Comparison of ENCODE assay signal across 9 cellular contexts in the genomic region with DNA sequence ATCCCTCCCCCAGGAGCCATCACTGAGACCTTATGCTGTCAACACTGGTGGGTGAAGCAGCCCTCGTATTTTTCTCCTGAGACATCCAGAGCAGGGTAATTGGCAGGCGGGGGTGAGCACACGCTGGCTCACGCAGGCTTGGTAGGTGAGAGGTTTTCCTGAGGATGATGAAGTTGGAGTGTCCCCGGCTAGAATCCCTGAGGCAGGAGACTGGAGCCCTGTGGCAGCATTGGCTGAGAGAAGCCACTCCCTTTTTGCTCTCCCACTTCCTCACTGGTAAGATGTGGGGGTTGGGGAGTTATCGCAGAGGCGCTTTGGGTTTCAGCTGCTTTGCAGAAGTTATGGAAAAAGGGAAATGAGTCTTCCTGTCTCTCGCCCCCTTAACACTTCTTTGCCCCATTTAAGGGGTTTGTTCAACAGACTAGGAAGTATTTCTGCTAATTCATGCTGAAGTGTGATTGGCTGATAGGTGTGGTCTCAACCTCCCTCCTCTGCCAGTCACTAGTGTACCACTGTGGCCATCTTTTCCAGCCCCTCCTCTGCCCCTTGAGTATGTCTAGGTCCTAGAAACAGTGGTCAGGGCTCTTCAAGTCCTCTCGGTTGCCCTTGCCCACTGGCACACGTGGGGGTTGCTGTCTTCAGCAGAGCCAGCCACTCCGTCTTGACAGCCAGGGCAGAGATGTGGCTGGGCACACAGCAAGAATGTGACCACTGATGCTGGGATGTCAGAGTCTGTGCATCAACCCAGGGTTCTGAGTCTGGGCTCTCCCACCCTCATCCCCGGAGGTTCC. TPM values are rescaled to one million over a fixed set of nuclear protein-coding genes. Genes with fewer than 3 reads are reported as not detected.
A peak's percentile ranks its signal among the peaks of the same experiment; 100 is the strongest.
DNase-seq lines count a peak whose midpoint lies in the region; ATAC-seq and TF ChIP-seq lines count a peak whose summit lies in the region.
"Had no signal": no experiment of that assay in that cellular context is flagged by ENCODE, and none has a peak within 500 bp of the region (broad histone marks: within the 10 kb centered on the region; RNA-seq: fewer than 3 reads in every experiment).

No MANE protein-coding gene starts in this region.

- H3K4me3 ChIP-seq in mucosa of rectum (ENCODE audit: low read length in 2 of 2) (peak overlapping the region; percentile 5 to 62), transverse colon (peak overlapping the region in 2 of 4 donors; percentile 12 to 17), BE2C (ENCODE audit: low read depth, low read length) (no peak overlapping the region)

- no peaks in the 10 kb centered on the region for H3K27me3 Mint-ChIP-seq in dendritic cell treated with granulocyte-macrophage colony-stimulating factor and Interleukin-4, amounts not matched to agents 40 ng/mL and 50 ng/mL, for 4 days

- H3K4me3 Mint-ChIP-seq in dendritic cell treated with granulocyte-macrophage colony-stimulating factor and Interleukin-4, amounts not matched to agents 40 ng/mL and 50 ng/mL, for 4 days: peak overlapping the region; percentile 84

- TF ChIP-seq CTCF in transverse colon (IDR thresholded peaks at IDR 0.05) (no peak), BE2C (IDR thresholded peaks at IDR 0.05; ENCODE audit: low read depth, low read length) (no peak)

- H3K9ac ChIP-seq in mucosa of rectum (ENCODE audit: low read depth in 1 of 2, low read length in 2 of 2): peak overlapping the region; percentile 27 to 52

- DNase-seq in activated CD4-positive, alpha-beta T cell treated with anti-CD3 and anti-CD28 coated beads for 48 hours: peak; percentile 64
- DNase-seq in activated CD4-positive, alpha-beta T cell treated with anti-CD3 and anti-CD28 coated beads, Interleukin-2, amount 50 U/mL, for 1 hour: no peak
- peak; percentile 55 for DNase-seq in SK-MEL-5 (ENCODE audit: low read depth, low spot score)
- DNase-seq in transverse colon: peak; percentile 42
- no peak for DNase-seq in BE2C

- H3K27ac ChIP-seq in mucosa of rectum (ENCODE audit: low read depth in 2 of 2, low read length in 2 of 2) (peak overlapping the region; percentile 74 to 88), transverse colon (peak overlapping the region; percentile 78 to 85 (median 84))
- H3K27ac ChIP-seq: C4-2B had no signal

- H3K4me1 Mint-ChIP-seq in dendritic cell treated with granulocyte-macrophage colony-stimulating factor and Interleukin-4, amounts not matched to agents 40 ng/mL and 50 ng/mL, for 4 days (ENCODE audit: low read depth): peaks cover 82% of the 10 kb centered on the region

- in situ Hi-C loops in SK-MEL-5 (cut with HindIII; ENCODE audit: low pct_unique_long_range_greater_than_20kb, low sequenced_read_pairs) (no loop called here), transverse colon (cut with MboI; ENCODE audit: low pct_ligation_motif_present in 1 of 4, low pct_unique_long_range_greater_than_20kb in 1 of 4, low sequenced_read_pairs in 3 of 4) (no loop called here)

- peaks cover 94% of the 10 kb centered on the region for H3K36me3 Mint-ChIP-seq in dendritic cell treated with granulocyte-macrophage colony-stimulating factor and Interleukin-4, amounts not matched to agents 40 ng/mL and 50 ng/mL, for 4 days (ENCODE audit: low read depth)

- H3K4me1 ChIP-seq in mucosa of rectum (ENCODE audit: control insufficient read depth in 2 of 2, insufficient read depth in 2 of 2, low read length in 2 of 2) (peaks cover 23 to 26% of the 10 kb centered on the region in 2 donors), transverse colon (peaks cover 9 to 49% (median 28%) of the 10 kb centered on the region in 4 donors), BE2C (peaks cover 10% of the 10 kb centered on the region)

- H3K27ac Mint-ChIP-seq in dendritic cell treated with granulocyte-macrophage colony-stimulating factor and Interleukin-4, amounts not matched to agents 40 ng/mL and 50 ng/mL, for 4 days: peak overlapping the region; percentile 92

- H3K36me3 ChIP-seq in mucosa of rectum (ENCODE audit: control insufficient read depth in 2 of 2, insufficient read depth in 2 of 2, low read length in 2 of 2) (peaks cover 0 to 8% of the 10 kb centered on the region in 2 donors), transverse colon (no peaks in the 10 kb centered on the region), BE2C (no peaks in the 10 kb centered on the region)

- no peaks in the 10 kb centered on the region for H3K9me3 Mint-ChIP-seq in dendritic cell treated with granulocyte-macrophage colony-stimulating factor and Interleukin-4, amounts not matched to agents 40 ng/mL and 50 ng/mL, for 4 days

- intact Hi-C loops in dendritic cell treated with granulocyte-macrophage colony-stimulating factor and Interleukin-4, amounts not matched to agents 40 ng/mL and 50 ng/mL, for 4 days (cut with micrococcal nuclease): no loop called here
- intact Hi-C loops in transverse colon (cut with DNase I; ENCODE audit: low total_unique reads): no loop called here

- H3K27me3 ChIP-seq in mucosa of rectum (ENCODE audit: control insufficient read depth in 2 of 2, insufficient read depth in 2 of 2, low read length in 2 of 2) (no peaks in the 10 kb centered on the region), transverse colon (no peaks in the 10 kb centered on the region), BE2C (no peaks in the 10 kb centered on the region)

- TF ChIP-seq EP300 in transverse colon (IDR thresholded peaks at IDR 0.05; ENCODE audit: low read depth): no peak

- 53% methylated on average over 12 of the region's 12 CpGs; no CpG with 5 or more reads in 1 of the 2 donors for WGBS in transverse colon (ENCODE audit: low coverage in 1 of 2), 2 donors

- TF ChIP-seq POLR2A in transverse colon (IDR thresholded peaks at IDR 0.05): no peak

- H3K9me3 ChIP-seq in mucosa of rectum (ENCODE audit: control insufficient read depth in 2 of 2, low read length in 2 of 2): no peaks in the 10 kb centered on the region
- no peaks in the 10 kb centered on the region for H3K9me3 ChIP-seq in transverse colon
- H3K9me3 ChIP-seq in BE2C: no peaks in the 10 kb centered on the region

- ATAC-seq in HG02981 (IDR thresholded peaks at IDR 0.05; ENCODE audit: unreplicated experiment): peak; percentile 22

RNA-seq across cellular contexts. Expression of a gene that starts 5.7 kb away (rescaled TPM):
- 1,635 and 1,714 TPM in 2 replicates for total RNA-seq in SK-MEL-5 (2014; rRNA removed; shearing (Covaris generic))
- polyA plus RNA-seq in SK-MEL-5 (2015; cell fraction: cytosol; rRNA removed): 1,538 and 1,727 TPM in 2 replicates
- polyA plus RNA-seq in SK-MEL-5 (2015; cell fraction: nucleus; rRNA removed): 452 and 485 TPM in 2 replicates
- 100 to 1,000 TPM; 138 to 346 (median 186) TPM for total RNA-seq in transverse colon
- 38.0 TPM for polyA plus RNA-seq in BE2C (2012; ENCODE audit: insufficient read depth, insufficient read length, low read depth)

RNA-seq across cellular contexts. Expression of a gene that starts 28.2 kb away (rescaled TPM):
- 54.2 and 55.6 TPM in 2 replicates for total RNA-seq in SK-MEL-5 (2014; rRNA removed; shearing (Covaris generic))
- 92.5 and 106 TPM in 2 replicates for polyA plus RNA-seq in SK-MEL-5 (2015; cell fraction: cytosol; rRNA removed)
- polyA plus RNA-seq in SK-MEL-5 (2015; cell fraction: nucleus; rRNA removed): 17.8 and 18.4 TPM in 2 replicates
- 10 to 100 TPM; 27.7 to 54.9 (median 49.9) TPM for total RNA-seq in transverse colon
- polyA plus RNA-seq in BE2C (2012; ENCODE audit: insufficient read depth, insufficient read length, low read depth): 483 TPM

RNA-seq across cellular contexts. Expression of a gene that starts 28.5 kb away (rescaled TPM):
- total RNA-seq in SK-MEL-5 (2014; rRNA removed; shearing (Covaris generic)): 228 and 236 TPM in 2 replicates
- polyA plus RNA-seq in SK-MEL-5 (2015; cell fraction: cytosol; rRNA removed): 171 and 200 TPM in 2 replicates
- 55.9 and 60.6 TPM in 2 replicates for polyA plus RNA-seq in SK-MEL-5 (2015; cell fraction: nucleus; rRNA removed)
- total RNA-seq in transverse colon: 100 to 1,000 TPM in 1 of 4 donors, 10 to 100 TPM in 2, 1 to 10 TPM in 1; 5.0 to 167 (median 50.1) TPM
- 516 TPM for polyA plus RNA-seq in BE2C (2012; ENCODE audit: insufficient read depth, insufficient read length, low read depth)

RNA-seq across cellular contexts. Expression of a gene that starts 54.5 kb away (rescaled TPM):
- total RNA-seq in SK-MEL-5 (2014; rRNA removed; shearing (Covaris generic)): 317 and 342 TPM in 2 replicates
- 334 and 392 TPM in 2 replicates for polyA plus RNA-seq in SK-MEL-5 (2015; cell fraction: cytosol; rRNA removed)
- 108 and 117 TPM in 2 replicates for polyA plus RNA-seq in SK-MEL-5 (2015; cell fraction: nucleus; rRNA removed)
- 100 to 1,000 TPM; 104 to 186 (median 147) TPM for total RNA-seq in transverse colon
- 141 TPM for polyA plus RNA-seq in BE2C (2012; ENCODE audit: insufficient read depth, insufficient read length, low read depth)

RNA-seq across cellular contexts. Expression of a gene that starts 58.4 kb away (rescaled TPM):
- 17.4 and 18.4 TPM in 2 replicates for total RNA-seq in SK-MEL-5 (2014; rRNA removed; shearing (Covaris generic))
- 16.5 and 21.2 TPM in 2 replicates for polyA plus RNA-seq in SK-MEL-5 (2015; cell fraction: cytosol; rRNA removed)
- polyA plus RNA-seq in SK-MEL-5 (2015; cell fraction: nucleus; rRNA removed): 15.8 and 20.4 TPM in 2 replicates
- total RNA-seq in transverse colon: 10 to 100 TPM in 1 of 4 donors, 1 to 10 TPM in 3; 1.8 to 38.2 (median 5.5) TPM
- 22.4 TPM for polyA plus RNA-seq in BE2C (2012; ENCODE audit: insufficient read depth, insufficient read length, low read depth)

Comparison
In these comparisons a context has a peak if more than half of its experiments do, and no peak if none do; other contexts are left out.
1. DNase-seq: peak in activated CD4-positive, alpha-beta T cell treated with anti-CD3 and anti-CD28 coated beads for 48 hours (single experiment), SK-MEL-5 (single experiment) and transverse colon (single experiment); none in activated CD4-positive, alpha-beta T cell treated with anti-CD3 and anti-CD28 coated beads, Interleukin-2, amount 50 U/mL, for 1 hour (single experiment) and BE2C (single experiment).